Comparison of ENCODE assay signal across 25 cellular contexts in genomic region chr4:41321216-41321945, GRCh38.
"Had no signal": no experiment of that assay in that cellular context is flagged by ENCODE, and none has a peak within 500 bp of the region (broad histone marks: within the 10 kb centered on the region; RNA-seq: fewer than 3 reads in every experiment).

No MANE protein-coding gene starts in this region.

- H3K9me3 ChIP-seq: ascending aorta, breast epithelium had no signal

- H3K27me3 ChIP-seq: ascending aorta, breast epithelium had no signal

- H3K27ac ChIP-seq: ascending aorta, breast epithelium, KMS-11, RWPE1 had no signal

- H3K9ac ChIP-seq: KMS-11 had no signal

- ATAC-seq: activated CD8-positive, alpha-beta T cell treated with anti-CD3 and anti-CD28 coated beads for 36 hours; activated T-cell treated with anti-CD3 and anti-CD28 coated beads, Interleukin-2, amount 50 U/mL, for 72 hours; activated T-helper 17 cell treated with anti-CD3 and anti-CD28 coated beads, Interleukin-2, amount 50 U/mL, for 72 hours had no signal

- H3K36me3 ChIP-seq: ascending aorta, breast epithelium had no signal

- H3K4me2 ChIP-seq: KMS-11 had no signal

- DNase-seq: activated CD4-positive, alpha-beta T cell treated with anti-CD3 and anti-CD28 coated beads, Interleukin-2, amount 10 ng/mL, durations not matched to agents 24 days and 14 days; activated CD4-positive, alpha-beta T cell treated with anti-CD3 and anti-CD28 coated beads, Interleukin-2, amount 50 U/mL, for 4 hours; activated CD8-positive, alpha-beta T cell treated with anti-CD3 and anti-CD28 coated beads for 36 hours; activated gamma-delta T cell; activated naive CD4-positive, alpha-beta T cell treated with Interleukin-2 at 50 U/mL for 16 hours; activated naive CD8-positive, alpha-beta T cell treated with anti-CD3 and anti-CD28 coated beads, Interleukin-2, amount 10 ng/mL, durations not matched to agents 7 days and 5 days; activated T-cell treated with anti-CD3 and anti-CD28 coated beads, Interleukin-2, amount 50 U/mL, for 1 hour; activated T-cell treated with anti-CD3 and anti-CD28 coated beads, Interleukin-2, amount 50 U/mL, for 72 hours; amygdala; NCI-H1105; NCI-H1417 treated with DMSO at 0.1 percent for 48 hours; NCI-H187 treated with DMSO at 0.1 percent for 48 hours; NCI-H2081; NCI-H226; NCI-H446 treated with DMSO at 0.1 percent for 48 hours; NCI-H524; NCI-H69; NCI-H82; Right ventricle myocardium superior; T1000 had no signal

- H3K4me3 ChIP-seq: ascending aorta, breast epithelium had no signal

- H3K4me1 ChIP-seq: ascending aorta had no signal
